In genomic region chr19:16587031-16588023, GRCh38 we compare ENCODE assay signal across 1 cellular context.
TF ChIP-seq lines count a peak whose summit lies in the region.

No MANE protein-coding gene starts in this region.

TF ChIP-seq in H1, 55 proteins besides CTCF, POLR2A, EP300 and RAD21 (continued from another document):
- TF ChIP-seq HDAC6 (IDR thresholded peaks at IDR 0.05; ENCODE audit: low read depth, low read length) (no peak), KDM4A (IDR thresholded peaks at IDR 0.05; ENCODE audit: low read depth, low read length, severe bottlenecking) (no peak), RBBP5 (IDR thresholded peaks at IDR 0.05; ENCODE audit: borderline replicate concordance, low read depth, low read length) (no peak), ATF3 (IDR thresholded peaks at IDR 0.05; ENCODE audit: insufficient read depth, low read depth, low read length) (no peak), SIRT6 (IDR thresholded peaks at IDR 0.05; ENCODE audit: low read length) (no peak), PHF8 (conservative IDR thresholded peaks at IDR 0.05; ENCODE audit: low read depth, low read length) (no peak), CHD1 (IDR thresholded peaks at IDR 0.05; ENCODE audit: low read depth, low read length) (no peak), YY1 (IDR thresholded peaks at IDR 0.05; ENCODE audit: low read depth, low read length) (no peak), SP4 (IDR thresholded peaks at IDR 0.05; ENCODE audit: low read length) (no peak)
